22 cellular contexts compared by ENCODE assay signal in genomic region chr15:73654659-73655058, GRCh38.
"Had no signal": no experiment of that assay in that cellular context is flagged by ENCODE, and none has a peak within 500 bp of the region (broad histone marks: within the 10 kb centered on the region; RNA-seq: fewer than 3 reads in every experiment).

No MANE protein-coding gene starts in this region.

- H3K36me3 ChIP-seq: heart left ventricle, left ventricle myocardium inferior, lower lobe of right lung, transverse colon had no signal

- H3K4me3 Mint-ChIP-seq: memory B cell; natural killer cell treated with Interleukin-12 subunit alpha and Interleukin-12 subunit beta and Interleukin-15 and Interleukin-18, amount 100 ng/mL, for 72 hours; stimulated activated naive B cell treated with anti-CD40 and anti-IgM and Interleukin-4, amounts not matched to agents 10 μg/mL and 1 μg/mL and 100 μg/mL, for 72 hours; stimulated activated naive CD8-positive, alpha-beta T cell treated with anti-CD3 and anti-CD28 coated beads, Interleukin-15, amount 100 ng/mL, for 72 hours had no signal

- H3K4me3 ChIP-seq: heart left ventricle, left ventricle myocardium inferior, lower lobe of right lung, psoas muscle, skin epidermis, testis, transverse colon had no signal

- H3K36me3 Mint-ChIP-seq: memory B cell; natural killer cell treated with Interleukin-12 subunit alpha and Interleukin-12 subunit beta and Interleukin-15 and Interleukin-18, amount 100 ng/mL, for 72 hours; stimulated activated naive B cell treated with anti-CD40 and anti-IgM and Interleukin-4, amounts not matched to agents 10 μg/mL and 1 μg/mL and 100 μg/mL, for 72 hours had no signal

- H3K27me3 ChIP-seq: heart left ventricle, testis, transverse colon had no signal

- H3K27ac Mint-ChIP-seq: memory B cell; natural killer cell treated with Interleukin-12 subunit alpha and Interleukin-12 subunit beta and Interleukin-15 and Interleukin-18, amount 100 ng/mL, for 72 hours; stimulated activated naive B cell treated with anti-CD40 and anti-IgM and Interleukin-4, amounts not matched to agents 10 μg/mL and 1 μg/mL and 100 μg/mL, for 72 hours; stimulated activated naive CD8-positive, alpha-beta T cell treated with anti-CD3 and anti-CD28 coated beads, Interleukin-15, amount 100 ng/mL, for 72 hours had no signal

- FAIRE-seq: endometrium, frontal cortex, islet of Langerhans had no signal

- H3K9me3 Mint-ChIP-seq: natural killer cell treated with Interleukin-12 subunit alpha and Interleukin-12 subunit beta and Interleukin-15 and Interleukin-18, amount 100 ng/mL, for 72 hours had no signal

- DNase-seq: effector memory CD4-positive, alpha-beta T cell; heart left ventricle; hypothalamus; left ventricle myocardium inferior; lower lobe of right lung; midbrain; psoas muscle; stimulated activated CD4-positive, alpha-beta T cell treated with anti-CD3 and anti-CD28 coated beads, Interleukin-2, amount 100 ng/mL, for 24 hours; stimulated activated CD4-positive, alpha-beta T cell treated with anti-CD3 and anti-CD28 coated beads, Interleukin-4, amount 100 ng/mL, for 4 hours; stimulated activated naive B cell treated with anti-CD40 and anti-IgM and Interleukin-4, amounts not matched to agents 10 μg/mL and 1 μg/mL and 100 μg/mL, for 72 hours; stimulated activated naive CD8-positive, alpha-beta T cell treated with anti-CD3 and anti-CD28 coated beads, Interleukin-15, amount 100 ng/mL, for 72 hours; testis; transverse colon had no signal

- H3K4me1 Mint-ChIP-seq: memory B cell; stimulated activated naive B cell treated with anti-CD40 and anti-IgM and Interleukin-4, amounts not matched to agents 10 μg/mL and 1 μg/mL and 100 μg/mL, for 72 hours had no signal

- H3K9me3 ChIP-seq: heart left ventricle, lower lobe of right lung, psoas muscle, testis, transverse colon had no signal

- H3K4me1 ChIP-seq: left ventricle myocardium inferior, lower lobe of right lung, parathyroid adenoma, psoas muscle, testis had no signal

- ATAC-seq: esophagus mucosa; heart left ventricle; lower lobe of right lung; natural killer cell treated with Interleukin-12 subunit alpha and Interleukin-12 subunit beta and Interleukin-15 and Interleukin-18, amount 100 ng/mL, for 72 hours; psoas muscle; sciatic nerve; stimulated activated naive B cell treated with anti-CD40 and anti-IgM and Interleukin-4, amounts not matched to agents 10 μg/mL and 1 μg/mL and 100 μg/mL, for 72 hours; stimulated activated naive CD8-positive, alpha-beta T cell treated with anti-CD3 and anti-CD28 coated beads, Interleukin-15, amount 100 ng/mL, for 72 hours had no signal

- H3K27ac ChIP-seq: heart left ventricle, left ventricle myocardium inferior, lower lobe of right lung, parathyroid adenoma, psoas muscle, skin epidermis, testis, transverse colon had no signal
